10 cellular contexts compared by ENCODE assay signal in the genomic region with DNA sequence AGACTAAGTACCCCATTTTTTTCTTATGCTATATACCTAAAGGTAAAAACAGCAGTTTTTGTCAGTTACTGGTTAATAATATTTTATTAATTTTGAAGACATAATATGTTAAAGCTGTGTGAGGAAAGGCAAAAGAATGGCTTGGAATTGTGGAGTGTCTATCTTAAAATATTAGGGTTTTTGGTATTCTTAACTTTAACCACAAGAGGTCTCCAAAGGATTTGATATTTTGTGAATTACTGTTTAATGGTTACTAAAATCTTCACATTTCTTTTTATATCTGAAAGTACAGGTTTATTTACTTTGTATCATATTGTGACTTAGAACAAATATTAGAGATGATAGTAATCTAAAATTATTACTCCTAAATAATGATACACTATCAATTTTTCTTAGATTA. TPM values are rescaled to one million over a fixed set of nuclear protein-coding genes. Genes with fewer than 3 reads are reported as not detected.
A peak's percentile ranks its signal among the peaks of the same experiment; 100 is the strongest.
DNase-seq lines count a peak whose midpoint lies in the region; ATAC-seq and TF ChIP-seq lines count a peak whose summit lies in the region.
"Had no signal": no experiment of that assay in that cellular context is flagged by ENCODE, and none has a peak within 500 bp of the region (broad histone marks: within the 10 kb centered on the region; RNA-seq: fewer than 3 reads in every experiment).

No MANE protein-coding gene starts in this region.

- H3K9me3 Mint-ChIP-seq in chondrocyte (ENCODE audit: low read depth), result peaks cover 7% of the 10 kb centered on the region
- peaks cover 0 to 2% (median 0%) of the 10 kb centered on the region in 11 donors for H3K9me3 Mint-ChIP-seq in naive thymus-derived CD4-positive, alpha-beta T cell
- H3K9me3 Mint-ChIP-seq: dendritic cell treated with granulocyte-macrophage colony-stimulating factor and Interleukin-4, amounts not matched to agents 40 ng/mL and 50 ng/mL, for 4 days had no signal

- H3K27me3 Mint-ChIP-seq in chondrocyte (ENCODE audit: low read depth), result no peaks in the 10 kb centered on the region
- H3K27me3 Mint-ChIP-seq in naive thymus-derived CD4-positive, alpha-beta T cell, result no peaks in the 10 kb centered on the region
- H3K27me3 Mint-ChIP-seq: dendritic cell treated with granulocyte-macrophage colony-stimulating factor and Interleukin-4, amounts not matched to agents 40 ng/mL and 50 ng/mL, for 4 days had no signal

- H3K27ac Mint-ChIP-seq in chondrocyte (ENCODE audit: unreplicated experiment), result no peak overlapping the region
- no peak overlapping the region for H3K27ac Mint-ChIP-seq in naive thymus-derived CD4-positive, alpha-beta T cell
- H3K27ac Mint-ChIP-seq: dendritic cell treated with granulocyte-macrophage colony-stimulating factor and Interleukin-4, amounts not matched to agents 40 ng/mL and 50 ng/mL, for 4 days had no signal

- H3F3A ChIP-seq in Loucy (ENCODE audit: low read depth), result no peaks in the 10 kb centered on the region

- H3K4me3 Mint-ChIP-seq in chondrocyte (ENCODE audit: unreplicated experiment), result no peak overlapping the region
- H3K4me3 Mint-ChIP-seq in naive thymus-derived CD4-positive, alpha-beta T cell, result no peak overlapping the region
- H3K4me3 Mint-ChIP-seq: dendritic cell treated with granulocyte-macrophage colony-stimulating factor and Interleukin-4, amounts not matched to agents 40 ng/mL and 50 ng/mL, for 4 days had no signal

- H3K36me3 ChIP-seq in Loucy (ENCODE audit: insufficient read depth, low read length), result peaks cover 42% of the 10 kb centered on the region; the same call in 1 of the 2 replicates
- peaks cover 0 to 3% (median 0%) of the 10 kb centered on the region in 3 experiments for H3K36me3 ChIP-seq in naive thymus-derived CD4-positive, alpha-beta T cell (ENCODE audit: control insufficient read depth in 2 of 3, insufficient read depth in 3 of 3, low read length in 3 of 3)

- H3K36me3 Mint-ChIP-seq in chondrocyte (ENCODE audit: low read depth), result peaks cover 13% of the 10 kb centered on the region
- H3K36me3 Mint-ChIP-seq in naive thymus-derived CD4-positive, alpha-beta T cell, result peaks cover 0 to 37% (median 16%) of the 10 kb centered on the region in 5 donors

- CTCF ChIA-PET in naive thymus-derived CD4-positive, alpha-beta T cell (lab: Charles Lee), result interaction anchor here (0.7 to 2.6 kb wide), 5 partner anchors 284 to 613 kb away, joined by 3 to 13 read pairs (median 6); no protein-coding TSS in a partner anchor

- no peak overlapping the region for H3K27ac ChIP-seq in naive thymus-derived CD4-positive, alpha-beta T cell (ENCODE audit: low read depth, low read length)

- no peaks in the 10 kb centered on the region for H4K20me1 ChIP-seq in Loucy (ENCODE audit: insufficient read depth, low read length, poor library complexity, severe bottlenecking)

- DNase-seq in Caki2 (ENCODE audit: low read depth) (peak; percentile 8), chondrocyte (ENCODE audit: low spot score) (no peak), posterior vena cava (ENCODE audit: low spot score) (no peak)
- DNase-seq in naive thymus-derived CD4-positive, alpha-beta T cell, result peak in 5 of 9 donors; percentile 11 to 42 (median 19)
- DNase-seq in activated CD4-positive, alpha-beta T cell treated with anti-CD3 and anti-CD28 coated beads, Interleukin-2, amount 50 U/mL, for 4 hours, result no peak
- DNase-seq in stimulated activated CD4-positive, alpha-beta T cell treated with anti-CD3 and anti-CD28 coated beads, Interleukin-4, amount 100 ng/mL, for 1 hour, result no peak
- no peak for DNase-seq in activated CD4-positive, alpha-beta T cell treated with anti-CD3 and anti-CD28 coated beads for 4 hours
- DNase-seq: SHP77 treated with DMSO at 0.1 percent for 48 hours had no signal

- in situ Hi-C loops in Caki2 (cut with HindIII; ENCODE audit: low pct_unique_long_range_greater_than_20kb, low sequenced_read_pairs), result no loop called here

- H3K4me1 ChIP-seq in Loucy (ENCODE audit: insufficient read depth, low read length, poor library complexity, severe bottlenecking), result no peaks in the 10 kb centered on the region
- no peaks in the 10 kb centered on the region for H3K4me1 ChIP-seq in naive thymus-derived CD4-positive, alpha-beta T cell (ENCODE audit: control insufficient read depth in 2 of 2, insufficient read depth in 2 of 2, low read length in 2 of 2)

- peaks cover 21% of the 10 kb centered on the region; the same call in 1 of the 2 replicates for H3K79me2 ChIP-seq in Loucy (ENCODE audit: insufficient read depth, low read length)

- H3K4me3 ChIP-seq in Loucy (ENCODE audit: low read length, poor library complexity, severe bottlenecking), result no peak overlapping the region
- H3K4me3 ChIP-seq in naive thymus-derived CD4-positive, alpha-beta T cell (ENCODE audit: low read length), result no peak overlapping the region

- intact Hi-C loops in naive thymus-derived CD4-positive, alpha-beta T cell (cut with micrococcal nuclease), result loop anchor here (1.0 kb wide), 4 partner anchors 422 to 613 kb away; no protein-coding TSS in a partner anchor
- intact Hi-C loops in posterior vena cava (cut with DNase I), result no loop called here

- H3K4me2 ChIP-seq in Loucy (ENCODE audit: low read depth, low read length, poor library complexity, severe bottlenecking), result no peak overlapping the region

- H3K9ac ChIP-seq in Loucy (ENCODE audit: low read depth, low read length, poor library complexity, severe bottlenecking), result no peak overlapping the region

- H3K4me1 Mint-ChIP-seq in chondrocyte (ENCODE audit: low read depth), result peaks cover 3% of the 10 kb centered on the region
- peaks cover 7 to 35% (median 14%) of the 10 kb centered on the region in 7 donors for H3K4me1 Mint-ChIP-seq in naive thymus-derived CD4-positive, alpha-beta T cell

- TF ChIP-seq CTCF in Loucy (conservative IDR thresholded peaks at IDR 0.05; ENCODE audit: low read length) (peak; percentile 62), chondrocyte (IDR thresholded peaks at IDR 0.05) (peak; percentile 88)

- H3K9me3 ChIP-seq in Loucy (ENCODE audit: insufficient read depth, low read depth, low read length), result no peaks in the 10 kb centered on the region
- no peaks in the 10 kb centered on the region for H3K9me3 ChIP-seq in naive thymus-derived CD4-positive, alpha-beta T cell (ENCODE audit: control insufficient read depth in 2 of 3, low read length in 3 of 3)

- no peaks in the 10 kb centered on the region for H3K27me3 ChIP-seq in Loucy (ENCODE audit: insufficient read depth, low read length, poor library complexity, severe bottlenecking)
- H3K27me3 ChIP-seq in naive thymus-derived CD4-positive, alpha-beta T cell (ENCODE audit: control insufficient read depth in 2 of 2, insufficient read depth in 2 of 2, low read length in 2 of 2), result no peaks in the 10 kb centered on the region

- no peaks in the 10 kb centered on the region for H3K9me2 ChIP-seq in Loucy (replicated peaks; ENCODE audit: low read depth, low read length)

- POLR2A ChIA-PET in naive thymus-derived CD4-positive, alpha-beta T cell (lab: Charles Lee), result interaction anchor here (0.6 to 1.6 kb wide), 2 partner anchors 507 to 510 kb away, joined by 3 to 5 read pairs; no protein-coding TSS in a partner anchor

- ATAC-seq in naive thymus-derived CD4-positive, alpha-beta T cell, result no peak

- H2AFZ ChIP-seq in Loucy (ENCODE audit: low read length), result no peak overlapping the region

RNA-seq across cellular contexts. Expression of gene DHFR, which starts 32.0 kb away (rescaled TPM):
- total RNA-seq in Caki2 (2014; rRNA removed; shearing (Covaris generic); ENCODE audit: low replicate concordance), result 74.9 and 80.1 TPM in 2 replicates
- total RNA-seq in chondrocyte (13.4 to 41.2 TPM (median 14.1 TPM) in 3 replicates), posterior vena cava (1 to 10 TPM; 3.6 to 9.3 TPM)
- 10 to 100 TPM in 3 of 5 experiments, 1 to 10 TPM in 2; 6.9 to 68.9 (median 17.0) TPM for total RNA-seq in naive thymus-derived CD4-positive, alpha-beta T cell
- 1 to 10 TPM; 1.2 to 2.5 TPM for polyA plus RNA-seq in naive thymus-derived CD4-positive, alpha-beta T cell

RNA-seq across cellular contexts. Expression of gene MSH3, which starts 32.3 kb away (rescaled TPM):
- 2.9 and 3.6 TPM in 2 replicates for total RNA-seq in Caki2 (2014; rRNA removed; shearing (Covaris generic); ENCODE audit: low replicate concordance)
- total RNA-seq in chondrocyte (11.6 to 16.1 TPM (median 11.9 TPM) in 3 replicates), posterior vena cava (10 to 100 TPM; 12.3 to 13.0 TPM)
- total RNA-seq in naive thymus-derived CD4-positive, alpha-beta T cell, result 10 to 100 TPM; 12.0 to 20.9 (median 16.7) TPM
- 10 to 100 TPM; 10.5 to 13.0 TPM for polyA plus RNA-seq in naive thymus-derived CD4-positive, alpha-beta T cell

Comparison
In these comparisons a context has a peak if more than half of its experiments do, and no peak if none do; other contexts are left out.
1. DNase-seq: peak in Caki2 (single experiment) and naive thymus-derived CD4-positive, alpha-beta T cell (5 of 9); none in chondrocyte (single experiment), activated CD4-positive, alpha-beta T cell treated with anti-CD3 and anti-CD28 coated beads, Interleukin-2, amount 50 U/mL, for 4 hours (0 of 2), stimulated activated CD4-positive, alpha-beta T cell treated with anti-CD3 and anti-CD28 coated beads, Interleukin-4, amount 100 ng/mL, for 1 hour (single experiment), activated CD4-positive, alpha-beta T cell treated with anti-CD3 and anti-CD28 coated beads for 4 hours (0 of 2) and posterior vena cava (single experiment).
2. intact Hi-C loops: an anchor here in naive thymus-derived CD4-positive, alpha-beta T cell (1.0 kb wide); none called in posterior vena cava.